ENCODE assay signal across 10 cellular contexts in the genomic region with DNA sequence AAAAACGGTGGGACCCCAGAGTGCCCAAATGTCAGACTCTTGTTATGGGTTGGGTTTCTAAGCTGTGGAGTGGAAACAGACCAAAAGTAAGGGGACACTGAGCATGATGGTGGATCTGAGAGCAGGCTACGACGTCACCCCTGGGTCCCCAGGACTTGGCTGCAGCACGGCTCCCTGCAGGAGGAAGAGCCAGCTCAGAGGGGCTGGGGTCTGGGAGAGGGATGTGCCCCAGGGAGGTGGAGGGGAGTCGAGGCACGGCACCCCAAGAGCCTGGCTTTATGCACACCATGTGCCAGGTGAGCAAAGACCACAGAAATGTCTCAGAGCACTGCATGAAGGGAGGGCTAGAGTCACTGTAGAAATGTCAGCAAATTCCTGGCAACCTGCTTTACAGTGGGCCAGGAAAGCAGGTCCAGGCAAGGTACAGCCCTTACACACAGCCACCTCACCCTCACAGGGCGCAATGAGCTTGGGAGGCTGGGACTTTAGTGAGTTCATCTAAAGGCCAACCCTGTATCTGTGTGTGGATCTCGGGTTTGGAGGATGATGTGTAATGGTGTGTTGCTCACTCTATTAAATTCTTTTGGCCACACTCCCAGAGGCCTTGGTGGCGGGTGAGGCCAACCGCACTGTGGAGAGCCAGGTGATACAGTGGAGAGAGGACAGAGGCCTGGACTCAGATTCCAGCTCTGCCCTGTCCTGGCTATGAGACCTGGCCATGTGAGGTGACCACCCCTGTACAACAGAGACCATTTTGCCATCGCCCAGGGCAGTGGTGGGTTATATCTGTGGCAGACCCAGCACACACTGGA. TPM values are rescaled to one million over a fixed set of nuclear protein-coding genes. Genes with fewer than 3 reads are reported as not detected.
A peak's percentile ranks its signal among the peaks of the same experiment; 100 is the strongest.
DNase-seq lines count a peak whose midpoint lies in the region; ATAC-seq, FAIRE-seq and TF ChIP-seq lines count a peak whose summit lies in the region.
"Had no signal": no experiment of that assay in that cellular context is flagged by ENCODE, and none has a peak within 500 bp of the region (broad histone marks: within the 10 kb centered on the region; RNA-seq: fewer than 3 reads in every experiment).

No MANE protein-coding gene starts in this region.

- H3K56ac ChIP-seq in H9 (ENCODE audit: insufficient read length, low read depth, low read length): no peak overlapping the region

- H3K4me1 Mint-ChIP-seq in astrocyte (ENCODE audit: low read depth, unreplicated experiment): peaks cover 5% of the 10 kb centered on the region
- H3K4me1 Mint-ChIP-seq in T-cell: peaks cover 0 to 5% (median 0%) of the 10 kb centered on the region in 3 donors
- peaks cover 4% of the 10 kb centered on the region in 2 experiments; a peak in 2 of 4 replicates for H3K4me1 Mint-ChIP-seq in H9

- H3K14ac ChIP-seq in H9 (ENCODE audit: insufficient read depth, low read length): no peak overlapping the region; the same call in 1 of the 2 replicates

- H4K20me1 ChIP-seq in astrocyte (ENCODE audit: insufficient read depth, low read length) (peaks cover 12% of the 10 kb centered on the region), H9 (ENCODE audit: control insufficient read depth, insufficient read depth, insufficient read length) (no peaks in the 10 kb centered on the region)

- H2BK12ac ChIP-seq in H9 (ENCODE audit: insufficient read length, low read depth, low read length): no peak overlapping the region

- H3K18ac ChIP-seq in H9 (ENCODE audit: insufficient read length, low read depth, low read length): no peak overlapping the region

- H2BK20ac ChIP-seq in H9 (ENCODE audit: low read depth, low read length, poor library complexity, severe bottlenecking): no peak overlapping the region

- H3K9me3 ChIP-seq in astrocyte (ENCODE audit: insufficient read depth, low read depth, low read length): no peaks in the 10 kb centered on the region
- no peaks in the 10 kb centered on the region for H3K9me3 ChIP-seq in left lung
- H3K9me3 ChIP-seq in H9 (ENCODE audit: control insufficient read depth, low read depth, low read length): no peaks in the 10 kb centered on the region

- intact Hi-C loops in left lung (cut with DNase I): no loop called here

- no peak overlapping the region for H3T11ph ChIP-seq in H9 (ENCODE audit: low read length)

- ATAC-seq in left lung (peak; percentile 26), T-cell (replicated peaks in 1 of 4) (no peak), HG02610 (IDR thresholded peaks at IDR 0.05; ENCODE audit: unreplicated experiment) (no peak)

- in situ Hi-C loops in ACHN (cut with HindIII; ENCODE audit: low pct_ligation_motif_present, low pct_unique_long_range_greater_than_20kb, low sequenced_read_pairs): no loop called here

- H3K79me2 ChIP-seq in astrocyte (ENCODE audit: insufficient read depth, low read length) (no peaks in the 10 kb centered on the region), H9 (ENCODE audit: insufficient read depth, low read length) (no peaks in the 10 kb centered on the region)

- H3K4me2 ChIP-seq in astrocyte (ENCODE audit: low read length) (peak overlapping the region; percentile 71), H9 (ENCODE audit: insufficient read depth, insufficient read length, low read length) (no peak overlapping the region)

- no peaks in the 10 kb centered on the region for H3K23me2 ChIP-seq in H9 (ENCODE audit: insufficient read length, low read depth, low read length, poor library complexity, severe bottlenecking)

- H3K23ac ChIP-seq in H9 (ENCODE audit: insufficient read length, low read depth, low read length): no peak overlapping the region

- no peak overlapping the region for H3K9ac ChIP-seq in astrocyte (ENCODE audit: low read length)
- H3K9ac ChIP-seq in H9 (ENCODE audit: extremely low read depth, insufficient read length, low read length): no peak overlapping the region

- H3K4me1 ChIP-seq in astrocyte (ENCODE audit: insufficient read depth, low read length) (peaks cover 11% of the 10 kb centered on the region), left lung (peaks cover 0 to 35% of the 10 kb centered on the region in 2 donors), H9 (ENCODE audit: insufficient read depth, low read length) (no peaks in the 10 kb centered on the region)

- CTCF ChIA-PET in T-cell (lab: Charles Lee): interaction anchor here in 1 of 2 donors (0.7 kb wide), 1 partner anchor 68 kb away, joined by 5 read pairs; no protein-coding TSS in a partner anchor

- no peak overlapping the region for H4K8ac ChIP-seq in H9 (replicated peaks; ENCODE audit: insufficient read length, low read depth, low read length)

- H2AK5ac ChIP-seq in H9 (ENCODE audit: insufficient read length, low read length): no peak overlapping the region

- no peak overlapping the region for H2BK5ac ChIP-seq in H9 (ENCODE audit: insufficient read length, low read length)

- peak; percentile 70 for DNase-seq in ACHN
- peak; percentile 81 for DNase-seq in HFF-Myc (ENCODE audit: extremely low read depth, low read depth)
- DNase-seq in astrocyte (ENCODE audit: low read depth): peak; percentile 95
- no peak for DNase-seq in left lung
- DNase-seq in T-cell: no peak
- DNase-seq in putamen (ENCODE audit: low spot score): no peak
- DNase-seq in H9: no peak
- DNase-seq: activated naive CD8-positive, alpha-beta T cell treated with anti-CD3 and anti-CD28 coated beads, Interleukin-2, amount 10 ng/mL, durations not matched to agents 7 days and 5 days had no signal

- no peak overlapping the region for H3K27ac ChIP-seq in astrocyte (ENCODE audit: low read depth, low read length)
- H3K27ac ChIP-seq in left lung: peak overlapping the region in 1 of 2 donors; percentile 28
- H3K27ac ChIP-seq in H9 (ENCODE audit: insufficient read length, low read depth, low read length): no peak overlapping the region

- no peak overlapping the region for H3K4ac ChIP-seq in H9 (ENCODE audit: low read depth, low read length)

- H2AFZ ChIP-seq in astrocyte (ENCODE audit: low read depth, low read length) (no peak overlapping the region), H9 (ENCODE audit: low read length) (no peak overlapping the region)

- H3K36me3 Mint-ChIP-seq in astrocyte (ENCODE audit: low read depth, unreplicated experiment) (peaks cover 8% of the 10 kb centered on the region), T-cell (peaks cover 6% of the 10 kb centered on the region), H9 (ENCODE audit: insufficient read depth in 1 of 3, low read depth in 3 of 3) (peaks cover 0 to 3% (median 0%) of the 10 kb centered on the region in 3 experiments; a peak in 4 of 7 replicates)

- peak; percentile 20 for FAIRE-seq in astrocyte (lab: Jason Lieb, UNC)
- FAIRE-seq: G401.6 had no signal

- H2BK15ac ChIP-seq in H9 (ENCODE audit: low read depth, low read length): no peak overlapping the region

- H3K79me1 ChIP-seq in H9 (ENCODE audit: insufficient read depth, low read depth, low read length, poor library complexity, severe bottlenecking): no peaks in the 10 kb centered on the region

- WGBS in H9 (ENCODE audit: extremely low coverage, insufficient read length, low lambda C conversion rate): no CpG with 5 or more reads among the region's 11 CpGs

- H3K36me3 ChIP-seq in astrocyte (ENCODE audit: insufficient read depth, low read length) (no peaks in the 10 kb centered on the region), left lung (peaks cover 0 to 100% of the 10 kb centered on the region in 2 donors)

- H4K5ac ChIP-seq in H9 (ENCODE audit: insufficient read length, low read depth, low read length): no peak overlapping the region

- H4K91ac ChIP-seq in H9 (ENCODE audit: insufficient read length, low read depth, low read length): no peak overlapping the region

- no peak overlapping the region for H3K27ac Mint-ChIP-seq in astrocyte (ENCODE audit: unreplicated experiment)
- no peak overlapping the region for H3K27ac Mint-ChIP-seq in T-cell
- peak overlapping the region in 1 of 3 experiments; percentile 72; a peak in 1 of 7 replicates for H3K27ac Mint-ChIP-seq in H9
- H3K27ac Mint-ChIP-seq: activated naive CD8-positive, alpha-beta T cell treated with anti-CD3 and anti-CD28 coated beads, Interleukin-2, amount 10 ng/mL, durations not matched to agents 7 days and 5 days had no signal

- H3K4me3 ChIP-seq in HFF-Myc (replicated peaks; ENCODE audit: low read depth, low read length) (no peak overlapping the region), astrocyte (ENCODE audit: insufficient read depth, low read depth, low read length) (no peak overlapping the region), left lung (no peak overlapping the region)

- TF ChIP-seq CTCF in HFF-Myc (IDR thresholded peaks at IDR 0.05; ENCODE audit: low read depth, low read length, missing control alignments) (no peak), astrocyte (IDR thresholded peaks at IDR 0.05; ENCODE audit: insufficient read depth, low read depth, low read length) (no peak), left lung (IDR thresholded peaks at IDR 0.05) (no peak), H9 (conservative IDR thresholded peaks at IDR 0.05) (no peak)

- H3K9me3 Mint-ChIP-seq in astrocyte (ENCODE audit: unreplicated experiment) (no peaks in the 10 kb centered on the region), T-cell (no peaks in the 10 kb centered on the region), H9 (no peaks in the 10 kb centered on the region; a peak in 1 of 5 replicates)
- H3K9me3 Mint-ChIP-seq: activated naive CD8-positive, alpha-beta T cell treated with anti-CD3 and anti-CD28 coated beads, Interleukin-2, amount 10 ng/mL, durations not matched to agents 7 days and 5 days had no signal

- H2BK120ac ChIP-seq in H9 (ENCODE audit: low read depth, low read length, poor library complexity, severe bottlenecking): no peak overlapping the region

- no peak overlapping the region for H3K4me3 Mint-ChIP-seq in astrocyte (ENCODE audit: unreplicated experiment)
- no peak overlapping the region for H3K4me3 Mint-ChIP-seq in T-cell
- H3K4me3 Mint-ChIP-seq in H9: no peak overlapping the region
- H3K4me3 Mint-ChIP-seq: activated naive CD8-positive, alpha-beta T cell treated with anti-CD3 and anti-CD28 coated beads, Interleukin-2, amount 10 ng/mL, durations not matched to agents 7 days and 5 days had no signal

- H3K27me3 Mint-ChIP-seq in astrocyte (ENCODE audit: low read depth, unreplicated experiment) (peaks cover 23% of the 10 kb centered on the region), T-cell (no peaks in the 10 kb centered on the region), H9 (ENCODE audit: low read depth) (peaks cover 7% of the 10 kb centered on the region)
- H3K27me3 Mint-ChIP-seq: activated naive CD8-positive, alpha-beta T cell treated with anti-CD3 and anti-CD28 coated beads, Interleukin-2, amount 10 ng/mL, durations not matched to agents 7 days and 5 days had no signal

- POLR2A ChIA-PET in T-cell (lab: Charles Lee): no interaction called here

- H3K27me3 ChIP-seq in astrocyte (ENCODE audit: insufficient read depth, low read length) (no peaks in the 10 kb centered on the region), left lung (no peaks in the 10 kb centered on the region), H9 (ENCODE audit: insufficient read depth, low read length) (no peaks in the 10 kb centered on the region)

RNA-seq across cellular contexts. Expression of a gene that starts 14.1 kb away (rescaled TPM):
- total RNA-seq in astrocyte: 4.1 and 5.7 TPM in 2 replicates
- 1,000 to 10,000 TPM; 1,132 to 1,298 TPM for total RNA-seq in left lung
- 10 to 100 TPM in 4 of 5 donors, 1 to 10 TPM in 1; 8.5 to 49.7 (median 19.2) TPM for total RNA-seq in T-cell
- 15.5 and 16.8 TPM in 2 replicates for total RNA-seq in H9 (2021)

RNA-seq across cellular contexts. Expression of a gene that starts 58.1 kb away (rescaled TPM):
- 398 and 411 TPM in 2 replicates for total RNA-seq in astrocyte
- total RNA-seq in left lung: 100 to 1,000 TPM; 262 to 269 TPM
- 100 to 1,000 TPM; 208 to 388 (median 232) TPM for total RNA-seq in T-cell
- 544 and 553 TPM in 2 replicates for total RNA-seq in H9 (2021)

Comparison
In these comparisons a context has a peak if more than half of its experiments do, and no peak if none do; other contexts are left out.
1. DNase-seq: peak in ACHN (single experiment), HFF-Myc (single experiment) and astrocyte (single experiment); none in left lung (0 of 2), T-cell (0 of 34), putamen (single experiment) and H9 (single experiment).
2. RNA of a gene that starts 14.1 kb away (total RNA-seq): 1,132 to 1,298 TPM in left lung; 8.5 to 49.7 TPM in T-cell, 15.5 to 16.8 TPM in H9 and 4.1 to 5.7 TPM in astrocyte; every median in the first group is over 10 times any median in the second.